Comparison of ENCODE assay signal across 8 cellular contexts in genomic region chr16:30418350-30419181, GRCh38. TPM values are rescaled to one million over a fixed set of nuclear protein-coding genes. Genes with fewer than 3 reads are reported as not detected.
DNase-seq lines count a peak whose midpoint lies in the region; ATAC-seq and TF ChIP-seq lines count a peak whose summit lies in the region.

No MANE protein-coding gene starts in this region.

- no TSS peak for BruUV-seq in A673 (replicated peaks; lab: Mats Ljungman, UMichigan)

- in situ Hi-C loops in brain microvascular endothelial cell (cut with HindIII; ENCODE audit: low pct_ligation_motif_present, low sequenced_read_pairs), result no loop called here

- H3K4me3 ChIP-seq in A673 (ENCODE audit: low read depth, low read length, poor library complexity, severe bottlenecking), result peak overlapping the region; percentile 53
- peak overlapping the region; percentile 42 for H3K4me3 ChIP-seq in HFF-Myc (replicated peaks; ENCODE audit: low read depth, low read length)
- H3K4me3 ChIP-seq in brain microvascular endothelial cell (ENCODE audit: low read depth, low read length), result peak overlapping the region; percentile 52
- H3K4me3 ChIP-seq in mononuclear cell (ENCODE audit: low read length), result peak overlapping the region; percentile 60

- DNase-seq in A673 (ENCODE audit: low spot score) (no peak), HFF-Myc (ENCODE audit: extremely low read depth, low read depth) (no peak), brain microvascular endothelial cell (no peak), mucosa of gallbladder (ENCODE audit: low spot score) (no peak), GF-D8 (lab: John Stamatoyannopoulos, UW) (no peak)
- DNase-seq in stimulated activated CD4-positive, alpha-beta T cell treated with anti-CD3 and anti-CD28 coated beads, Interleukin-2, amount 100 ng/mL, for 24 hours, result no peak

- intact Hi-C loops in A673 (cut with micrococcal nuclease; ENCODE audit: unreplicated experiment), result no loop called here

- H3K36me3 ChIP-seq in A673 (ENCODE audit: insufficient read depth, low read length, poor library complexity, severe bottlenecking) (peaks cover 29% of the 10 kb centered on the region), brain microvascular endothelial cell (replicated peaks) (peaks cover 9% of the 10 kb centered on the region)

- no peak for ATAC-seq in HG03457 (IDR thresholded peaks at IDR 0.05; ENCODE audit: unreplicated experiment)

- H3K27ac ChIP-seq in A673 (ENCODE audit: low read depth, low read length, poor library complexity, severe bottlenecking) (peak overlapping the region; percentile 70), brain microvascular endothelial cell (no peak overlapping the region)

- no peak; the same call in 1 of the 2 replicates for TF ChIP-seq CTCF in A673 (conservative IDR thresholded peaks at IDR 0.05; ENCODE audit: low read depth, low read length)
- TF ChIP-seq CTCF in HFF-Myc (IDR thresholded peaks at IDR 0.05; ENCODE audit: low read depth, low read length, missing control alignments), result no peak
- no peak for TF ChIP-seq CTCF in brain microvascular endothelial cell (IDR thresholded peaks at IDR 0.05; ENCODE audit: low read depth, low read length, missing control alignments)

- CTCF ChIA-PET in A673 (lab: Charles Lee), result interaction anchor here (0.6 to 1.4 kb wide), 8 partner anchors 9 to 275 kb away, joined by 3 to 18 read pairs (median 6); partner anchors contain the start of gene DCTPP1

- POLR2A ChIA-PET in A673 (lab: Charles Lee; ENCODE audit: low non-redundant PET), result interaction anchor here (0.6 to 0.8 kb wide), 4 partner anchors 10 to 93 kb away, joined by 3 to 9 read pairs (median 3); partner anchors contain the start of gene DCTPP1

- H3K9me3 ChIP-seq in A673 (ENCODE audit: low read depth, low read length, poor library complexity, severe bottlenecking), result no peaks in the 10 kb centered on the region
- no peaks in the 10 kb centered on the region for H3K9me3 ChIP-seq in mononuclear cell (ENCODE audit: low read depth, low read length)

- H3K4me1 ChIP-seq in A673 (ENCODE audit: insufficient read depth, low read length, poor library complexity, severe bottlenecking), result peaks cover 4% of the 10 kb centered on the region
- H3K4me1 ChIP-seq in mononuclear cell (ENCODE audit: insufficient read depth, low read length), result peaks cover 18% of the 10 kb centered on the region

- H3K27me3 ChIP-seq in A673 (replicated peaks; ENCODE audit: insufficient read depth, low read depth, low read length, poor library complexity) (no peaks in the 10 kb centered on the region), brain microvascular endothelial cell (replicated peaks) (no peaks in the 10 kb centered on the region), mononuclear cell (ENCODE audit: insufficient read depth, low read length) (no peaks in the 10 kb centered on the region)

RNA-seq across cellular contexts. Expression of gene ZNF771, which starts 11.2 kb away (rescaled TPM):
- 21.9 and 22.2 TPM in 2 replicates for total RNA-seq in A673 (2021)
- 1.0 TPM for total RNA-seq in mononuclear cell
- total RNA-seq in mucosa of gallbladder, result 21.9 TPM

RNA-seq across cellular contexts. Expression of gene DCTPP1, which starts 11.3 kb away (rescaled TPM):
- 92.5 and 111 TPM in 2 replicates for total RNA-seq in A673 (2021)
- 4.1 TPM for total RNA-seq in mononuclear cell
- total RNA-seq in mucosa of gallbladder, result 53.3 TPM

RNA-seq across cellular contexts. Expression of gene ZNF48, which starts 23.3 kb away (rescaled TPM):
- 21.6 and 22.0 TPM in 2 replicates for total RNA-seq in A673 (2021)
- total RNA-seq in mononuclear cell, result 3.8 TPM
- 11.8 TPM for total RNA-seq in mucosa of gallbladder

RNA-seq across cellular contexts. Expression of gene SEPHS2, which starts 27.1 kb away (rescaled TPM):
- total RNA-seq in A673 (2021) (54.2 and 55.2 TPM in 2 replicates), mononuclear cell (11.4 TPM), mucosa of gallbladder (112 TPM)

RNA-seq across cellular contexts. Expression of gene SEPTIN1, which starts 36.2 kb away (rescaled TPM):
- total RNA-seq in A673 (2021), result 0.86 and 1.3 TPM in 2 replicates
- 38.7 TPM for total RNA-seq in mononuclear cell
- total RNA-seq in mucosa of gallbladder, result 11.5 TPM

Comparison
In these comparisons a context has a peak if more than half of its experiments do, and no peak if none do; other contexts are left out.
1. RNA of gene ZNF771, which starts 11.2 kb away (total RNA-seq): 21.9 to 22.2 TPM in A673 and 21.9 TPM in mucosa of gallbladder (single experiment); 1.0 TPM in mononuclear cell (single experiment); every median in the first group is over 10 times any median in the second.
2. RNA of gene DCTPP1, which starts 11.3 kb away (total RNA-seq): 92.5 to 111 TPM in A673 and 53.3 TPM in mucosa of gallbladder (single experiment); 4.1 TPM in mononuclear cell (single experiment); every median in the first group is over 10 times any median in the second.
3. Peak in every context shown above with its lines, with median percentiles within 50 percentile points of each other: H3K4me3 ChIP-seq.